Comparison of ENCODE assay signal across 24 cellular contexts in the genomic region with DNA sequence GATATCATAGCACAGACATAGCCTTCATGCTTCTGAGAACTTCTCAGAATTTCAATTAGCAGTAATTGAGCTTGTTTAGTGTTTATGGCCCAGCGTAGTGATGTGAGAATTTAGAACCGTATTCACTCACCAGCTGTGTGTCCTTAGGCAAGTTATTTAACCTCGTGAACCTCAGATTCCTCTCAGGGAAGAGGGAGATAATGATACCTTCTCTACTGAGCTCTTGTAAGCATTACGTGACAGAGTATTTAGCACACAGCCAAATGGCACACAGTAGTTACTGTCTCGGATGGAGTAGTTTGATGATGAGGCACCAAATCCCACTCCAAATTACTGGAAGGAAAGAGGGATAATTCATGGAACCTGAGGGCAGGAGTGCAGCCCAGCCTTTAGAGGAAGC.
"Had no signal": no experiment of that assay in that cellular context is flagged by ENCODE, and none has a peak within 500 bp of the region (broad histone marks: within the 10 kb centered on the region; RNA-seq: fewer than 3 reads in every experiment).

No MANE protein-coding gene starts in this region.

- H3K4me3 ChIP-seq: esophagus muscularis mucosa, heart right ventricle, psoas muscle, sigmoid colon, thoracic aorta, upper lobe of right lung had no signal

- ATAC-seq: activated CD4-positive, alpha-beta T cell treated with anti-CD3 and anti-CD28 coated beads for 36 hours; activated CD8-positive, alpha-beta memory T cell treated with anti-CD3 and anti-CD28 coated beads, Interleukin-2, amount 10 ng/mL, durations not matched to agents 7 days and 5 days; activated CD8-positive, alpha-beta T cell treated with anti-CD3 and anti-CD28 coated beads, Interleukin-2, amount 10 ng/mL, durations not matched to agents 7 days and 5 days; activated naive CD4-positive, alpha-beta T cell treated with anti-CD3 and anti-CD28 coated beads, Interleukin-2, amount 50 U/mL, for 72 hours; activated T-cell treated with anti-CD3 and anti-CD28 coated beads, Interleukin-2, amount 50 U/mL, for 72 hours; heart right ventricle; naive thymus-derived CD8-positive, alpha-beta T cell; psoas muscle; stimulated activated effector memory CD8-positive, alpha-beta T cell treated with anti-CD3 and anti-CD28 coated beads, Interleukin-12 subunit alpha, Interleukin-12 subunit beta, amount 100 ng/mL, for 72 hours; upper lobe of right lung had no signal

- DNase-seq: activated CD4-positive, alpha-beta T cell treated with anti-CD3 and anti-CD28 coated beads for 36 hours; activated CD4-positive, CD25-positive, alpha-beta regulatory T cell; activated CD8-positive, alpha-beta memory T cell treated with anti-CD3 and anti-CD28 coated beads, Interleukin-2, amount 10 ng/mL, durations not matched to agents 7 days and 5 days; activated CD8-positive, alpha-beta T cell treated with anti-CD3 and anti-CD28 coated beads, Interleukin-2, amount 10 ng/mL, durations not matched to agents 7 days and 5 days; activated naive CD4-positive, alpha-beta T cell; activated T-cell treated with anti-CD3 and anti-CD28 coated beads, Interleukin-2, amount 50 U/mL, for 72 hours; dermis blood vessel endothelial cell; effector CD4-positive, alpha-beta T cell; foreskin melanocyte; heart right ventricle; mammary epithelial cell; midbrain; naive thymus-derived CD8-positive, alpha-beta T cell; nucleus accumbens; psoas muscle; sigmoid colon; small intestine; stimulated activated CD4-positive, alpha-beta T cell treated with anti-CD3 and anti-CD28 coated beads, Interleukin-4, amount 100 ng/mL, for 24 hours; upper lobe of right lung had no signal

- H3K27ac ChIP-seq: esophagus muscularis mucosa, heart right ventricle, parathyroid adenoma, psoas muscle, sigmoid colon, thoracic aorta, upper lobe of right lung had no signal

- H3K36me3 ChIP-seq: esophagus muscularis mucosa, heart right ventricle, sigmoid colon, thoracic aorta, upper lobe of right lung had no signal

- H3K4me1 ChIP-seq: esophagus muscularis mucosa, heart right ventricle, parathyroid adenoma, psoas muscle, sigmoid colon, upper lobe of right lung had no signal

- H3K27me3 ChIP-seq: esophagus muscularis mucosa, heart right ventricle, sigmoid colon, upper lobe of right lung had no signal

- H3K9me3 ChIP-seq: esophagus muscularis mucosa, psoas muscle, sigmoid colon, thoracic aorta, upper lobe of right lung had no signal
